Comparison of ENCODE assay signal across 18 cellular contexts in genomic region chr20:34862724-34863123, GRCh38. TPM values are rescaled to one million over a fixed set of nuclear protein-coding genes. Genes with fewer than 3 reads are reported as not detected.
A peak's percentile ranks its signal among the peaks of the same experiment; 100 is the strongest.
DNase-seq lines count a peak whose midpoint lies in the region; ATAC-seq lines count a peak whose summit lies in the region.
"Had no signal": no experiment of that assay in that cellular context is flagged by ENCODE, and none has a peak within 500 bp of the region (broad histone marks: within the 10 kb centered on the region; RNA-seq: fewer than 3 reads in every experiment).

No MANE protein-coding gene starts in this region.

- H3K9me3 Mint-ChIP-seq in activated CD8-positive, alpha-beta memory T cell treated with anti-CD3 and anti-CD28 coated beads, Interleukin-2, amount 10 ng/mL, durations not matched to agents 7 days and 5 days (ENCODE audit: low read depth), result no peaks in the 10 kb centered on the region
- H3K9me3 Mint-ChIP-seq in activated T-helper 17 cell treated with anti-CD3 and anti-CD28 coated beads, Interleukin-2, amount 50 U/mL, for 72 hours, result no peaks in the 10 kb centered on the region
- no peaks in the 10 kb centered on the region for H3K9me3 Mint-ChIP-seq in effector memory CD8-positive, alpha-beta T cell

- no peaks in the 10 kb centered on the region for H3K9me3 ChIP-seq in skeletal muscle tissue (ENCODE audit: control insufficient read depth in 3 of 3, low read length in 3 of 3)

- no peak for ATAC-seq in activated CD8-positive, alpha-beta memory T cell treated with anti-CD3 and anti-CD28 coated beads, Interleukin-2, amount 10 ng/mL, durations not matched to agents 7 days and 5 days
- no peak for ATAC-seq in activated T-helper 17 cell treated with anti-CD3 and anti-CD28 coated beads, Interleukin-2, amount 50 U/mL, for 72 hours (replicated peaks)
- ATAC-seq in HG02759 (IDR thresholded peaks at IDR 0.05; ENCODE audit: unreplicated experiment), result no peak
- ATAC-seq in effector memory CD8-positive, alpha-beta T cell (replicated peaks), result no peak
- ATAC-seq: PC-3 had no signal

- peaks cover 24 to 32% (median 31%) of the 10 kb centered on the region in 3 donors for H3K4me1 ChIP-seq in skeletal muscle tissue (ENCODE audit: control insufficient read depth in 3 of 3, insufficient read depth in 3 of 3, low read length in 3 of 3)

- peak; percentile 38 for DNase-seq in activated CD8-positive, alpha-beta memory T cell treated with anti-CD3 and anti-CD28 coated beads for 24 hours
- no peak for DNase-seq in activated CD8-positive, alpha-beta memory T cell treated with anti-CD3 and anti-CD28 coated beads, Interleukin-2, amount 10 ng/mL, durations not matched to agents 7 days and 5 days
- DNase-seq in mesenteric fat pad (ENCODE audit: low spot score), result peak; percentile 62
- DNase-seq in activated CD4-positive, alpha-beta T cell treated with anti-CD3 and anti-CD28 coated beads for 4 hours, result no peak
- no peak for DNase-seq in effector memory CD8-positive, alpha-beta T cell
- DNase-seq: 8988T, GDM1, MV-4-11, NCI-H1417, NCI-H187 treated with DMSO at 0.1 percent for 48 hours, NCI-H2227 treated with DMSO at 0.1 percent for 48 hours, NCI-H526, PC-3 had no signal

- no peaks in the 10 kb centered on the region for H3K27me3 ChIP-seq in skeletal muscle tissue (ENCODE audit: control insufficient read depth in 3 of 3, insufficient read depth in 3 of 3, low read length in 3 of 3)

- H3K9ac ChIP-seq in skeletal muscle tissue (ENCODE audit: low read depth in 1 of 3, low read length in 3 of 3), result peak overlapping the region in 2 of 3 donors; percentile 20 to 34
- H3K9ac ChIP-seq: KMS-11 had no signal

- CTCF ChIA-PET in activated CD8-positive, alpha-beta memory T cell treated with anti-CD3 and anti-CD28 coated beads, Interleukin-2, amount 10 ng/mL, durations not matched to agents 7 days and 5 days (lab: Charles Lee), result interaction anchor here (5.4 kb wide), 1 partner anchor 11 kb away, joined by 29 read pairs; the partner anchor contains the start of gene GGT7

- H3K4me3 Mint-ChIP-seq in activated CD8-positive, alpha-beta memory T cell treated with anti-CD3 and anti-CD28 coated beads, Interleukin-2, amount 10 ng/mL, durations not matched to agents 7 days and 5 days, result no peak overlapping the region
- H3K4me3 Mint-ChIP-seq in activated T-helper 17 cell treated with anti-CD3 and anti-CD28 coated beads, Interleukin-2, amount 50 U/mL, for 72 hours, result no peak overlapping the region
- no peak overlapping the region for H3K4me3 Mint-ChIP-seq in effector memory CD8-positive, alpha-beta T cell

- peaks cover 3 to 10% (median 3%) of the 10 kb centered on the region in 3 donors for H3K36me3 ChIP-seq in skeletal muscle tissue (ENCODE audit: control insufficient read depth in 3 of 3, insufficient read depth in 3 of 3, low read length in 3 of 3)

- H3K27ac Mint-ChIP-seq in activated CD8-positive, alpha-beta memory T cell treated with anti-CD3 and anti-CD28 coated beads, Interleukin-2, amount 10 ng/mL, durations not matched to agents 7 days and 5 days, result no peak overlapping the region
- H3K27ac Mint-ChIP-seq in activated T-helper 17 cell treated with anti-CD3 and anti-CD28 coated beads, Interleukin-2, amount 50 U/mL, for 72 hours, result peak overlapping the region; percentile 37
- peak overlapping the region in 1 of 2 donors; percentile 59 for H3K27ac Mint-ChIP-seq in effector memory CD8-positive, alpha-beta T cell

- H3K4me1 Mint-ChIP-seq in activated CD8-positive, alpha-beta memory T cell treated with anti-CD3 and anti-CD28 coated beads, Interleukin-2, amount 10 ng/mL, durations not matched to agents 7 days and 5 days, result no peaks in the 10 kb centered on the region
- no peaks in the 10 kb centered on the region for H3K4me1 Mint-ChIP-seq in activated T-helper 17 cell treated with anti-CD3 and anti-CD28 coated beads, Interleukin-2, amount 50 U/mL, for 72 hours
- H3K4me1 Mint-ChIP-seq in effector memory CD8-positive, alpha-beta T cell (ENCODE audit: low read depth in 2 of 2), result peaks cover 0 to 13% of the 10 kb centered on the region in 2 donors

- H3K27me3 Mint-ChIP-seq in activated CD8-positive, alpha-beta memory T cell treated with anti-CD3 and anti-CD28 coated beads, Interleukin-2, amount 10 ng/mL, durations not matched to agents 7 days and 5 days, result no peaks in the 10 kb centered on the region
- no peaks in the 10 kb centered on the region for H3K27me3 Mint-ChIP-seq in activated T-helper 17 cell treated with anti-CD3 and anti-CD28 coated beads, Interleukin-2, amount 50 U/mL, for 72 hours
- no peaks in the 10 kb centered on the region for H3K27me3 Mint-ChIP-seq in effector memory CD8-positive, alpha-beta T cell

- H3K36me3 Mint-ChIP-seq in activated CD8-positive, alpha-beta memory T cell treated with anti-CD3 and anti-CD28 coated beads, Interleukin-2, amount 10 ng/mL, durations not matched to agents 7 days and 5 days, result no peaks in the 10 kb centered on the region
- H3K36me3 Mint-ChIP-seq in activated T-helper 17 cell treated with anti-CD3 and anti-CD28 coated beads, Interleukin-2, amount 50 U/mL, for 72 hours (ENCODE audit: low read depth), result peaks cover 15% of the 10 kb centered on the region
- peaks cover 4% of the 10 kb centered on the region for H3K36me3 Mint-ChIP-seq in effector memory CD8-positive, alpha-beta T cell (ENCODE audit: insufficient read depth)

- H3K27ac ChIP-seq in skeletal muscle tissue (ENCODE audit: low read depth, low read length), result no peak overlapping the region
- H3K27ac ChIP-seq: KMS-11, RWPE1 had no signal

- H3K4me3 ChIP-seq in skeletal muscle tissue (ENCODE audit: low read length in 3 of 3), result peak overlapping the region in 2 of 3 donors; percentile 29 to 35

RNA-seq across cellular contexts. Expression of gene GGT7, which starts 9.9 kb away (rescaled TPM):
- total RNA-seq in activated CD8-positive, alpha-beta memory T cell treated with anti-CD3 and anti-CD28 coated beads, Interleukin-2, amount 10 ng/mL, durations not matched to agents 7 days and 5 days, result 1 to 10 TPM; 3.5 to 4.6 TPM
- total RNA-seq in activated T-helper 17 cell treated with anti-CD3 and anti-CD28 coated beads, Interleukin-2, amount 50 U/mL, for 72 hours, result 10 to 100 TPM in 1 of 2 donors, 1 to 10 TPM in 1; 7.3 to 21.1 TPM
- total RNA-seq in mesenteric fat pad (15.6 TPM), skeletal muscle tissue (2.6 TPM)

RNA-seq across cellular contexts. Expression of gene ACSS2, which starts 13.7 kb away (rescaled TPM):
- total RNA-seq in activated CD8-positive, alpha-beta memory T cell treated with anti-CD3 and anti-CD28 coated beads, Interleukin-2, amount 10 ng/mL, durations not matched to agents 7 days and 5 days, result 10 to 100 TPM in 1 of 2 experiments, 1 to 10 TPM in 1; 8.9 to 22.5 TPM
- total RNA-seq in activated T-helper 17 cell treated with anti-CD3 and anti-CD28 coated beads, Interleukin-2, amount 50 U/mL, for 72 hours, result 10 to 100 TPM; 31.7 to 42.0 TPM
- total RNA-seq in mesenteric fat pad (127 TPM), skeletal muscle tissue (71.0 TPM)

RNA-seq across cellular contexts. Expression of gene NCOA6, which starts 37.3 kb away (rescaled TPM):
- total RNA-seq in activated CD8-positive, alpha-beta memory T cell treated with anti-CD3 and anti-CD28 coated beads, Interleukin-2, amount 10 ng/mL, durations not matched to agents 7 days and 5 days, result 10 to 100 TPM; 29.5 to 34.0 TPM
- total RNA-seq in activated T-helper 17 cell treated with anti-CD3 and anti-CD28 coated beads, Interleukin-2, amount 50 U/mL, for 72 hours, result 10 to 100 TPM; 20.8 to 25.3 TPM
- total RNA-seq in mesenteric fat pad (24.4 TPM), skeletal muscle tissue (14.6 TPM)

Comparison
In these comparisons a context has a peak if more than half of its experiments do, and no peak if none do; other contexts are left out.
1. DNase-seq: peak in activated CD8-positive, alpha-beta memory T cell treated with anti-CD3 and anti-CD28 coated beads for 24 hours (single experiment) and mesenteric fat pad (single experiment); none in activated CD8-positive, alpha-beta memory T cell treated with anti-CD3 and anti-CD28 coated beads, Interleukin-2, amount 10 ng/mL, durations not matched to agents 7 days and 5 days (single experiment), activated CD4-positive, alpha-beta T cell treated with anti-CD3 and anti-CD28 coated beads for 4 hours (0 of 2) and effector memory CD8-positive, alpha-beta T cell (0 of 3).